ENCODE assay signal across 1 cellular context in genomic region chr1:54876814-54877213, GRCh38.
TF ChIP-seq lines count a peak whose summit lies in the region.

No MANE protein-coding gene starts in this region.

TF ChIP-seq in K562, 482 proteins besides CTCF, POLR2A, EP300 and RAD21:
- TF ChIP-seq SOX6 (IDR thresholded peaks at IDR 0.05) (peak; percentile 39; the same call in 1 of the 2 replicates), NEUROD1 (IDR thresholded peaks at IDR 0.05; ENCODE audit: borderline replicate concordance, low read depth, low read length, partially characterized antibody) (no peak)
